Comparison of ENCODE assay signal across 1 cellular context in genomic region chr9:13023498-13023897, GRCh38.
TF ChIP-seq lines count a peak whose summit lies in the region.

No MANE protein-coding gene starts in this region.

TF ChIP-seq in IMR-90, 13 proteins besides CTCF, POLR2A, EP300 and RAD21 (continued from another document):
- TF ChIP-seq BHLHE40 (IDR thresholded peaks at IDR 0.05; ENCODE audit: low read depth, low read length) (no peak), MXI1 (IDR thresholded peaks at IDR 0.05; ENCODE audit: borderline replicate concordance, low read depth, low read length) (no peak)
